35 cellular contexts compared by ENCODE assay signal in genomic region chr18:33483908-33484307, GRCh38. TPM values are rescaled to one million over a fixed set of nuclear protein-coding genes. Genes with fewer than 3 reads are reported as not detected.
"Had no signal": no experiment of that assay in that cellular context is flagged by ENCODE, and none has a peak within 500 bp of the region (broad histone marks: within the 10 kb centered on the region; RNA-seq: fewer than 3 reads in every experiment).

No MANE protein-coding gene starts in this region.

- H3K9me3 ChIP-seq: ascending aorta, breast epithelium, esophagus muscularis mucosa, gastroesophageal sphincter had no signal

- ATAC-seq: activated CD4-positive, CD25-positive, alpha-beta regulatory T cell treated with anti-CD3 and anti-CD28 coated beads, Interleukin-2, amount 50 U/mL, for 24 hours; activated CD8-positive, alpha-beta memory T cell treated with anti-CD3 and anti-CD28 coated beads, Interleukin-2, amount 10 ng/mL, durations not matched to agents 7 days and 5 days; activated CD8-positive, alpha-beta T cell treated with anti-CD3 and anti-CD28 coated beads, Interleukin-2, amount 10 ng/mL, durations not matched to agents 7 days and 5 days; activated naive CD4-positive, alpha-beta T cell treated with anti-CD3 and anti-CD28 coated beads, Interleukin-2, amount 50 U/mL, for 72 hours; foreskin keratinocyte; gastroesophageal sphincter; heart right ventricle had no signal

- H3K9me3 Mint-ChIP-seq: activated B cell treated with CpG ODN at 0.5 μM for 24 hours; activated CD4-positive, alpha-beta T cell treated with anti-CD3 and anti-CD28 coated beads, Interleukin-2, amount 10 ng/mL, durations not matched to agents 24 days and 14 days; activated naive CD8-positive, alpha-beta T cell treated with anti-CD3 and anti-CD28 coated beads, Interleukin-2, amount 10 ng/mL, durations not matched to agents 7 days and 5 days; activated T-helper 1 cell treated with anti-CD3 and anti-CD28 coated beads, Interleukin-12 subunit alpha, Interleukin-12 subunit beta, Interleukin-2, Interleukin-4 antibody, amounts not matched to agents 30 ng/mL and 10 ng/mL and 1 ng/mL, durations not matched to agents 14 hours and 24 hours and 36 hours; brain; dendritic cell treated with granulocyte-macrophage colony-stimulating factor and Interleukin-4, amounts not matched to agents 40 ng/mL and 50 ng/mL, for 4 days; endodermal cell had no signal

- DNase-seq: activated B cell treated with CpG ODN at 0.5 μM for 24 hours; activated CD4-positive, alpha-beta memory T cell treated with anti-CD3 and anti-CD28 coated beads for 36 hours; activated CD4-positive, alpha-beta T cell treated with anti-CD3 and anti-CD28 coated beads, Interleukin-2, amount 10 ng/mL, durations not matched to agents 24 days and 14 days; activated CD8-positive, alpha-beta memory T cell treated with anti-CD3 and anti-CD28 coated beads, Interleukin-2, amount 10 ng/mL, durations not matched to agents 7 days and 5 days; activated CD8-positive, alpha-beta memory T cell treated with anti-CD3 and anti-CD28 coated beads, Interleukin-2, amount 50 U/mL, for 4 hours; activated CD8-positive, alpha-beta T cell treated with anti-CD3 and anti-CD28 coated beads, Interleukin-2, amount 10 ng/mL, durations not matched to agents 7 days and 5 days; activated effector memory CD4-positive, alpha-beta T cell treated with anti-CD3 and anti-CD28 coated beads, Interleukin-2, amount 50 U/mL, for 16 hours; activated naive CD4-positive, alpha-beta T cell treated with anti-CD3 and anti-CD28 coated beads, Interleukin-2, amount 10 ng/mL, durations not matched to agents 7 days and 5 days; activated naive CD8-positive, alpha-beta T cell treated with anti-CD3 and anti-CD28 coated beads, Interleukin-2, amount 10 ng/mL, durations not matched to agents 7 days and 5 days; activated T-cell treated with anti-CD3 and anti-CD28 coated beads, Interleukin-2, amount 50 U/mL, for 1 hour; activated T-cell treated with anti-CD3 and anti-CD28 coated beads, Interleukin-2, amount 50 U/mL, for 48 hours; central memory CD4-positive, alpha-beta T cell; cerebellar nuclear complex; dorsolateral prefrontal cortex; effector memory CD4-positive, alpha-beta T cell; endodermal cell; erythroblast; foreskin keratinocyte; heart right ventricle; T-helper 2 cell had no signal

- H3K27me3 Mint-ChIP-seq: activated B cell treated with CpG ODN at 0.5 μM for 24 hours; activated CD4-positive, alpha-beta memory T cell treated with anti-CD3 and anti-CD28 coated beads for 36 hours; activated CD4-positive, alpha-beta T cell treated with anti-CD3 and anti-CD28 coated beads, Interleukin-2, amount 10 ng/mL, durations not matched to agents 24 days and 14 days; activated CD8-positive, alpha-beta memory T cell treated with anti-CD3 and anti-CD28 coated beads, Interleukin-2, amount 10 ng/mL, durations not matched to agents 7 days and 5 days; activated naive CD4-positive, alpha-beta T cell treated with anti-CD3 and anti-CD28 coated beads, Interleukin-2, amount 10 ng/mL, durations not matched to agents 7 days and 5 days; activated naive CD8-positive, alpha-beta T cell treated with anti-CD3 and anti-CD28 coated beads, Interleukin-2, amount 10 ng/mL, durations not matched to agents 7 days and 5 days; dendritic cell treated with granulocyte-macrophage colony-stimulating factor and Interleukin-4, amounts not matched to agents 40 ng/mL and 50 ng/mL, for 4 days had no signal

- H3K27me3 ChIP-seq: ascending aorta, breast epithelium, cardiac muscle cell, dorsolateral prefrontal cortex, esophagus muscularis mucosa, foreskin keratinocyte, gastroesophageal sphincter, heart right ventricle had no signal

- H3K27ac Mint-ChIP-seq: activated B cell treated with CpG ODN at 0.5 μM for 24 hours; activated CD4-positive, alpha-beta memory T cell treated with anti-CD3 and anti-CD28 coated beads for 36 hours; activated CD4-positive, alpha-beta T cell treated with anti-CD3 and anti-CD28 coated beads, Interleukin-2, amount 10 ng/mL, durations not matched to agents 24 days and 14 days; activated CD8-positive, alpha-beta memory T cell treated with anti-CD3 and anti-CD28 coated beads, Interleukin-2, amount 10 ng/mL, durations not matched to agents 7 days and 5 days; activated CD8-positive, alpha-beta T cell treated with anti-CD3 and anti-CD28 coated beads, Interleukin-2, amount 10 ng/mL, durations not matched to agents 7 days and 5 days; activated naive CD4-positive, alpha-beta T cell treated with anti-CD3 and anti-CD28 coated beads, Interleukin-2, amount 10 ng/mL, durations not matched to agents 7 days and 5 days; activated naive CD4-positive, alpha-beta T cell treated with anti-CD3 and anti-CD28 coated beads, Interleukin-2, amount 50 U/mL, for 72 hours; activated naive CD8-positive, alpha-beta T cell treated with anti-CD3 and anti-CD28 coated beads, Interleukin-2, amount 10 ng/mL, durations not matched to agents 7 days and 5 days; activated T-helper 1 cell treated with anti-CD3 and anti-CD28 coated beads, Interleukin-12 subunit alpha, Interleukin-12 subunit beta, Interleukin-2, Interleukin-4 antibody, amounts not matched to agents 30 ng/mL and 10 ng/mL and 1 ng/mL, durations not matched to agents 14 hours and 24 hours and 36 hours; activated T-helper 2 cell treated with anti-CD3 and anti-CD28 coated beads, Interferon-gamma antibody, Interleukin-2, Interleukin-4, amounts not matched to agents 10 μg/mL and 5 μg/mL and 100 μg/mL, durations not matched to agents 14 hours and 24 hours and 36 hours; brain; dendritic cell treated with granulocyte-macrophage colony-stimulating factor and Interleukin-4, amounts not matched to agents 40 ng/mL and 50 ng/mL, for 4 days; endodermal cell had no signal

- H3K36me3 ChIP-seq: ascending aorta, cardiac muscle cell, esophagus muscularis mucosa, gastroesophageal sphincter, heart right ventricle had no signal

- H3K4me1 ChIP-seq: ascending aorta, breast epithelium, esophagus muscularis mucosa, foreskin keratinocyte, gastroesophageal sphincter, heart right ventricle had no signal

- H3K27ac ChIP-seq: ascending aorta, breast epithelium, cardiac muscle cell, coronary artery, dorsolateral prefrontal cortex, esophagus muscularis mucosa, foreskin keratinocyte, gastroesophageal sphincter, heart right ventricle, VCaP had no signal

- H3K4me1 Mint-ChIP-seq: activated B cell treated with CpG ODN at 0.5 μM for 24 hours; activated CD4-positive, alpha-beta T cell treated with anti-CD3 and anti-CD28 coated beads, Interleukin-2, amount 10 ng/mL, durations not matched to agents 24 days and 14 days; activated CD8-positive, alpha-beta memory T cell treated with anti-CD3 and anti-CD28 coated beads, Interleukin-2, amount 10 ng/mL, durations not matched to agents 7 days and 5 days; activated naive CD4-positive, alpha-beta T cell treated with anti-CD3 and anti-CD28 coated beads, Interleukin-2, amount 10 ng/mL, durations not matched to agents 7 days and 5 days; activated naive CD8-positive, alpha-beta T cell treated with anti-CD3 and anti-CD28 coated beads, Interleukin-2, amount 10 ng/mL, durations not matched to agents 7 days and 5 days; brain; endodermal cell had no signal

- H3K36me3 Mint-ChIP-seq: activated CD4-positive, alpha-beta memory T cell treated with anti-CD3 and anti-CD28 coated beads for 36 hours; activated CD8-positive, alpha-beta memory T cell treated with anti-CD3 and anti-CD28 coated beads, Interleukin-2, amount 10 ng/mL, durations not matched to agents 7 days and 5 days; activated naive CD4-positive, alpha-beta T cell treated with anti-CD3 and anti-CD28 coated beads, Interleukin-2, amount 10 ng/mL, durations not matched to agents 7 days and 5 days; activated naive CD4-positive, alpha-beta T cell treated with anti-CD3 and anti-CD28 coated beads, Interleukin-2, amount 50 U/mL, for 72 hours; activated naive CD8-positive, alpha-beta T cell treated with anti-CD3 and anti-CD28 coated beads, Interleukin-2, amount 10 ng/mL, durations not matched to agents 7 days and 5 days; brain had no signal

- H3K4me3 ChIP-seq: ascending aorta, breast epithelium, cardiac muscle cell, coronary artery, dorsolateral prefrontal cortex, esophagus muscularis mucosa, gastroesophageal sphincter, heart right ventricle had no signal

- H3K4me3 Mint-ChIP-seq: activated B cell treated with CpG ODN at 0.5 μM for 24 hours; activated CD4-positive, alpha-beta memory T cell treated with anti-CD3 and anti-CD28 coated beads for 36 hours; activated CD4-positive, alpha-beta T cell treated with anti-CD3 and anti-CD28 coated beads, Interleukin-2, amount 10 ng/mL, durations not matched to agents 24 days and 14 days; activated CD8-positive, alpha-beta memory T cell treated with anti-CD3 and anti-CD28 coated beads, Interleukin-2, amount 10 ng/mL, durations not matched to agents 7 days and 5 days; activated CD8-positive, alpha-beta T cell treated with anti-CD3 and anti-CD28 coated beads, Interleukin-2, amount 10 ng/mL, durations not matched to agents 7 days and 5 days; activated naive CD4-positive, alpha-beta T cell treated with anti-CD3 and anti-CD28 coated beads, Interleukin-2, amount 10 ng/mL, durations not matched to agents 7 days and 5 days; activated naive CD8-positive, alpha-beta T cell treated with anti-CD3 and anti-CD28 coated beads, Interleukin-2, amount 10 ng/mL, durations not matched to agents 7 days and 5 days; activated T-helper 1 cell treated with anti-CD3 and anti-CD28 coated beads, Interleukin-12 subunit alpha, Interleukin-12 subunit beta, Interleukin-2, Interleukin-4 antibody, amounts not matched to agents 30 ng/mL and 10 ng/mL and 1 ng/mL, durations not matched to agents 14 hours and 24 hours and 36 hours; brain; dendritic cell treated with granulocyte-macrophage colony-stimulating factor and Interleukin-4, amounts not matched to agents 40 ng/mL and 50 ng/mL, for 4 days; endodermal cell had no signal

RNA-seq across cellular contexts. Expression of gene CCDC178, which starts 43.4 kb away (rescaled TPM):
- total RNA-seq: activated B cell treated with CpG ODN at 0.5 μM for 24 hours; activated CD4-positive, alpha-beta memory T cell treated with anti-CD3 and anti-CD28 coated beads for 36 hours; activated CD4-positive, alpha-beta T cell treated with anti-CD3 and anti-CD28 coated beads, Interleukin-2, amount 10 ng/mL, durations not matched to agents 24 days and 14 days; activated CD8-positive, alpha-beta memory T cell treated with anti-CD3 and anti-CD28 coated beads for 36 hours; activated CD8-positive, alpha-beta memory T cell treated with anti-CD3 and anti-CD28 coated beads, Interleukin-2, amount 10 ng/mL, durations not matched to agents 7 days and 5 days; activated CD8-positive, alpha-beta T cell treated with anti-CD3 and anti-CD28 coated beads, Interleukin-2, amount 10 ng/mL, durations not matched to agents 7 days and 5 days; activated naive CD4-positive, alpha-beta T cell treated with anti-CD3 and anti-CD28 coated beads, Interleukin-2, amount 50 U/mL, for 72 hours; activated naive CD8-positive, alpha-beta T cell treated with anti-CD3 and anti-CD28 coated beads, Interleukin-2, amount 10 ng/mL, durations not matched to agents 7 days and 5 days; activated T-helper 1 cell treated with anti-CD3 and anti-CD28 coated beads, Interleukin-12 subunit alpha, Interleukin-12 subunit beta, Interleukin-2, Interleukin-4 antibody, amounts not matched to agents 30 ng/mL and 10 ng/mL and 1 ng/mL, durations not matched to agents 14 hours and 24 hours and 36 hours; activated T-helper 2 cell treated with anti-CD3 and anti-CD28 coated beads, Interferon-gamma antibody, Interleukin-2, Interleukin-4, amounts not matched to agents 10 μg/mL and 5 μg/mL and 100 μg/mL, durations not matched to agents 14 hours and 24 hours and 36 hours; ascending aorta; cardiac muscle cell; foreskin keratinocyte; T-helper 1 cell treated with Interleukin-12 subunit alpha and Interleukin-12 subunit beta and Interleukin-4 antibody, amounts not matched to agents 30 ng/mL and 1 ng/mL, for 36 hours had no signal
- polyA plus RNA-seq: foreskin keratinocyte had no signal
